Comparison of ENCODE assay signal across 8 cellular contexts in the genomic region with DNA sequence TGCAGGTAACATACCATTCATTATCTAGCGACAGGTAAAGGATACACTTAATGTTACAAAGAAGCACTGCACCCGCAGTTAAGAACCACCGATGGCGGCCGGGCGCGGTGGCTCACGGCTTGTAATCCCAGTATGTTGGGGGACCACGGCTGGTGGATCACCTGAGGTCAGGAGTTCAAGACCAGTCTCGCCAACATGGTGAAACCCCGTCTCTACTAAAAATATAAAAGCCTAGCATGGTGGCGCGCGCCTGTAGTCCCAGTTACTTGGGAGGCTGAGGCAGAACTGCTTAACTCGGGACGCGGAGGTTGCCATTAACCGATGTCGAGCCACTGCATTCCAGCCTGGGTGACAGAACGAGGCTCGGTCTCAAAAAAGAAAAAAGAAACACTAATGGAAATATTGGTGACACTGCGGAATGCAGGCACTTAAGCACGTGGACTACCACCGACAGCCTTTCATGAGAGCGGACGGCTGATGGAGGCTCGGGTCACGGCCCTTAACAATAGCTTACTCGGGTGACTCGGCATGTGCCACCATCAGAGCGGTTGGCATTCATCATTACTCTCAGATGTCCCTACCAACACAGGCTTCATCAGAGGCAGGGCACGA. TPM values are rescaled to one million over a fixed set of nuclear protein-coding genes. Genes with fewer than 3 reads are reported as not detected.
DNase-seq lines count a peak whose midpoint lies in the region; ATAC-seq lines count a peak whose summit lies in the region.

No MANE protein-coding gene starts in this region.

- H3K9ac ChIP-seq in skeletal muscle tissue (ENCODE audit: low read depth in 1 of 3, low read length in 3 of 3): peak overlapping the region; percentile 60 to 88 (median 86)

- H3K9me3 ChIP-seq in skeletal muscle tissue (ENCODE audit: control insufficient read depth in 3 of 3, low read length in 3 of 3): no peaks in the 10 kb centered on the region

- peaks cover 21 to 47% (median 37%) of the 10 kb centered on the region in 3 donors for H3K36me3 ChIP-seq in skeletal muscle tissue (ENCODE audit: control insufficient read depth in 3 of 3, insufficient read depth in 3 of 3, low read length in 3 of 3)

- peak overlapping the region; percentile 89 for H3K27ac ChIP-seq in skeletal muscle tissue (ENCODE audit: low read depth, low read length)

- peak overlapping the region; percentile 94 to 95 (median 95) for H3K4me3 ChIP-seq in skeletal muscle tissue (ENCODE audit: low read length in 3 of 3)

- intact Hi-C loops in left ventricle myocardium superior (cut with micrococcal nuclease): no loop called here

- ATAC-seq in left ventricle myocardium superior (no peak), GM21723 (IDR thresholded peaks at IDR 0.05; ENCODE audit: unreplicated experiment) (no peak), HG03045 (IDR thresholded peaks at IDR 0.05; ENCODE audit: unreplicated experiment) (no peak), GM19452 (IDR thresholded peaks at IDR 0.05; ENCODE audit: unreplicated experiment) (no peak)

- DNase-seq in stimulated activated CD4-positive, alpha-beta T cell treated with anti-CD3 and anti-CD28 coated beads, Interleukin-1b, Interleukin-23, amount 100 ng/mL, for 48 hours: peak; percentile 44
- no peak for DNase-seq in stimulated activated CD4-positive, alpha-beta T cell treated with anti-CD3 and anti-CD28 coated beads, Interleukin-12 subunit alpha, Interleukin-12 subunit beta, amount 100 ng/mL, for 4 hours
- peak; percentile 10 for DNase-seq in activated T-helper 9 cell treated with anti-CD3 and anti-CD28 coated beads, Interleukin-2, amount 50 U/mL, for 16 hours (ENCODE audit: low read depth)
- DNase-seq in left ventricle myocardium superior: peak; percentile 38

- peaks cover 15 to 27% (median 27%) of the 10 kb centered on the region in 3 donors for H3K4me1 ChIP-seq in skeletal muscle tissue (ENCODE audit: control insufficient read depth in 3 of 3, insufficient read depth in 3 of 3, low read length in 3 of 3)

- no peaks in the 10 kb centered on the region for H3K27me3 ChIP-seq in skeletal muscle tissue (ENCODE audit: control insufficient read depth in 3 of 3, insufficient read depth in 3 of 3, low read length in 3 of 3)

RNA-seq across cellular contexts. Expression of gene GAS5, which starts 0.5 kb away (rescaled TPM):
- total RNA-seq in left ventricle myocardium superior (48.8 TPM), skeletal muscle tissue (743 TPM)

RNA-seq across cellular contexts. Expression of gene ZBTB37, which starts 0.9 kb away (rescaled TPM):
- total RNA-seq in left ventricle myocardium superior: 7.9 TPM
- 12.0 TPM for total RNA-seq in skeletal muscle tissue

RNA-seq across cellular contexts. Expression of gene CENPL, which starts 42.6 kb away (rescaled TPM):
- 3.2 TPM for total RNA-seq in left ventricle myocardium superior
- 9.9 TPM for total RNA-seq in skeletal muscle tissue

RNA-seq across cellular contexts. Expression of gene DARS2, which starts 42.8 kb away (rescaled TPM):
- total RNA-seq in left ventricle myocardium superior (12.4 TPM), skeletal muscle tissue (11.5 TPM)

RNA-seq across cellular contexts. Expression of gene SERPINC1, which starts 49.9 kb away (rescaled TPM):
- total RNA-seq in left ventricle myocardium superior (0.25 TPM), skeletal muscle tissue (not detected)

Comparison
In these comparisons a context has a peak if more than half of its experiments do, and no peak if none do; other contexts are left out.
1. RNA of gene GAS5, which starts 0.5 kb away (total RNA-seq): 743 TPM in skeletal muscle tissue (single experiment); 48.8 TPM in left ventricle myocardium superior (single experiment); every median in the first group is over 10 times any median in the second.